8 cellular contexts compared by ENCODE assay signal in the genomic region with DNA sequence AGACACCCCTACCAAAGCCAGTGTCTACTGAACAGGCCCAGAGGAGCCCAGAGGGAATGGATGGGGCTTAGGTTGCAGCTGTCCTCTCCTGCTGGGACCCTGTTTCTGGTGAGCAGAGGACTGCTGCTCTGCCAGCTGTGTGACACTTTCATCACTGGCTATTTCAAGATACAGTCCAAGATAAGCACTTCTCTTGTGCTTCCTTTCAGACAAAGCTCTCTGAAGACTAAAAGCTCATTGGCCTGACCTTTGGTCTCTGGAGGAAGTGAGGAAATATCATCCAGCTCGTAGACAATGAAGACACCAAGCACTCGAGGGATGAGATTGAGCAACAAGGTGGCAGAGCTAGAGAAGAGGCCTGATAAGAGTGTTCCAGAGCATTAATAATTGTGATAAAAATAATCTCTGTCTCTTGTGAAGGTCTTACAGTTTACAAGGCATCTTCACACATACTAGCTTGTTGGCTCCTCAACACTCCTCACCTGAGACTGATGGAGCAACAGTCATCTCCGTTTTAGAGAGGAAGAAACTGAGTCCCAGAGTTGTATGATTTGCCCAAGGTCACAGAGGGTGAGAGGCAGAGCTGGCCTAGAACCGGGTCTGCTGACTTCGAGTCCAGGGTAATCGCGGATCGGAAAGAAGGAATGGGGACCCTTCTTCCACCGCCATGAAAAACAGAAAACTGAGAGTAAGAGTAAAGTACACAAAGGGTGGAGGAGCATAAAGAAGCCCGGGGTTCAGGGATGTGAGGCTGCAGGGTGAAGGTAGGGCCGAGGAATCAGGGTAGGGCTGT. TPM values are rescaled to one million over a fixed set of nuclear protein-coding genes. Genes with fewer than 3 reads are reported as not detected.
DNase-seq lines count a peak whose midpoint lies in the region; ATAC-seq, FAIRE-seq and TF ChIP-seq lines count a peak whose summit lies in the region.

No MANE protein-coding gene starts in this region.

- no peak for ATAC-seq in lung (ENCODE audit: insufficient read depth, low FRiP score)
- no peak for ATAC-seq in GM19397 (IDR thresholded peaks at IDR 0.05; ENCODE audit: unreplicated experiment)

- DNase-seq in ACHN (peak; percentile 10), GM12891 (ENCODE audit: insufficient read length, low spot score) (no peak), Peyer's patch (peak in 2 of 3 donors; percentile 51 to 76), lung (ENCODE audit: low spot score) (peak; percentile 48), GDM1 (lab: John Stamatoyannopoulos, UW) (no peak)

- WGBS in lung, 2 donors: 2% methylated on average over 11 of the region's 11 CpGs
- WGBS in thymus: 7% methylated on average over 11 of the region's 11 CpGs

- peaks cover 22% of the 10 kb centered on the region for H3K36me3 Mint-ChIP-seq in dendritic cell treated with granulocyte-macrophage colony-stimulating factor and Interleukin-4, amounts not matched to agents 40 ng/mL and 50 ng/mL, for 4 days (ENCODE audit: low read depth)

- H3K27ac Mint-ChIP-seq in dendritic cell treated with granulocyte-macrophage colony-stimulating factor and Interleukin-4, amounts not matched to agents 40 ng/mL and 50 ng/mL, for 4 days: peak overlapping the region; percentile 97

- H3K4me1 ChIP-seq in Peyer's patch (peaks cover 2 to 19% (median 7%) of the 10 kb centered on the region in 4 donors), lung (ENCODE audit: control insufficient read depth in 2 of 2, insufficient read depth in 2 of 2, low read length in 2 of 2) (peaks cover 0 to 6% of the 10 kb centered on the region in 2 donors), thymus (ENCODE audit: control insufficient read depth, insufficient read depth, low read length) (peaks cover 40% of the 10 kb centered on the region)

- no peaks in the 10 kb centered on the region for H3K27me3 Mint-ChIP-seq in dendritic cell treated with granulocyte-macrophage colony-stimulating factor and Interleukin-4, amounts not matched to agents 40 ng/mL and 50 ng/mL, for 4 days

- peak; percentile 40 for FAIRE-seq in GM12891 (lab: Jason Lieb, UNC)

- peak overlapping the region; percentile 85 to 97 (median 87) for H3K27ac ChIP-seq in Peyer's patch
- H3K27ac ChIP-seq in lung (ENCODE audit: low read depth in 1 of 2, low read length in 1 of 2): peak overlapping the region; percentile 86 to 93
- H3K27ac ChIP-seq in thymus (ENCODE audit: low read depth): peak overlapping the region; percentile 98

- TF ChIP-seq CTCF in Peyer's patch (IDR thresholded peaks at IDR 0.05) (no peak), lung (IDR thresholded peaks at IDR 0.05; ENCODE audit: control extremely low read depth, extremely low read depth) (no peak)

- H3K36me3 ChIP-seq in Peyer's patch (no peaks in the 10 kb centered on the region), lung (ENCODE audit: control insufficient read depth in 2 of 2, insufficient read depth in 2 of 2, low read length in 2 of 2) (no peaks in the 10 kb centered on the region), thymus (ENCODE audit: control insufficient read depth, insufficient read depth) (no peaks in the 10 kb centered on the region)

- intact Hi-C loops in dendritic cell treated with granulocyte-macrophage colony-stimulating factor and Interleukin-4, amounts not matched to agents 40 ng/mL and 50 ng/mL, for 4 days (cut with micrococcal nuclease): loop anchor here (5.0 kb wide), 1 partner anchor 175 kb away; no protein-coding TSS in a partner anchor

- H3K27me3 ChIP-seq in Peyer's patch: no peaks in the 10 kb centered on the region
- no peaks in the 10 kb centered on the region for H3K27me3 ChIP-seq in lung (ENCODE audit: control insufficient read depth, insufficient read depth)
- H3K27me3 ChIP-seq in thymus (ENCODE audit: control insufficient read depth, insufficient read depth): no peaks in the 10 kb centered on the region

- H3K4me3 ChIP-seq in Peyer's patch (peak overlapping the region; percentile 60 to 81 (median 64)), lung (peak overlapping the region; percentile 43), thymus (ENCODE audit: low read length) (peak overlapping the region; percentile 69)

- TF ChIP-seq POLR2A in GM12891 (IDR thresholded peaks at IDR 0.05; ENCODE audit: low read depth, low read length): no peak; the same call in 1 of the 2 replicates
- TF ChIP-seq POLR2A in Peyer's patch (IDR thresholded peaks at IDR 0.05): peak; percentile 50 to 70

- peak overlapping the region; percentile 97 for H3K4me3 Mint-ChIP-seq in dendritic cell treated with granulocyte-macrophage colony-stimulating factor and Interleukin-4, amounts not matched to agents 40 ng/mL and 50 ng/mL, for 4 days

- in situ Hi-C loops in ACHN (cut with HindIII; ENCODE audit: low pct_ligation_motif_present, low pct_unique_long_range_greater_than_20kb, low sequenced_read_pairs): no loop called here

- no peaks in the 10 kb centered on the region for H3K9me3 ChIP-seq in Peyer's patch
- H3K9me3 ChIP-seq in lung (ENCODE audit: control insufficient read depth in 2 of 2, insufficient read depth in 1 of 2, low read length in 1 of 2): no peaks in the 10 kb centered on the region
- no peaks in the 10 kb centered on the region for H3K9me3 ChIP-seq in thymus (ENCODE audit: control insufficient read depth)

- peaks cover 46% of the 10 kb centered on the region for H3K4me1 Mint-ChIP-seq in dendritic cell treated with granulocyte-macrophage colony-stimulating factor and Interleukin-4, amounts not matched to agents 40 ng/mL and 50 ng/mL, for 4 days (ENCODE audit: low read depth)

- H3K9me3 Mint-ChIP-seq in dendritic cell treated with granulocyte-macrophage colony-stimulating factor and Interleukin-4, amounts not matched to agents 40 ng/mL and 50 ng/mL, for 4 days: no peaks in the 10 kb centered on the region

TF ChIP-seq in GM12891, 5 proteins besides CTCF, POLR2A, EP300 and RAD21:
- TF ChIP-seq POU2F2 (IDR thresholded peaks at IDR 0.05; ENCODE audit: low read depth, low read length) (no peak), SPI1 (IDR thresholded peaks at IDR 0.05; ENCODE audit: low read depth, low read length) (peak; percentile 10; the same call in 1 of the 2 replicates)

RNA-seq across cellular contexts. Expression of a gene that starts 0.7 kb away (rescaled TPM):
- polyA plus RNA-seq in GM12891 (2012; ENCODE audit: low read depth, missing spikeins): 3.2 TPM
- total RNA-seq in Peyer's patch: 10 to 100 TPM; 15.7 to 57.8 (median 48.4) TPM
- 10 to 100 TPM; 10.6 to 15.2 TPM for total RNA-seq in lung
- 1 to 10 TPM; 6.5 to 7.6 TPM for polyA plus RNA-seq in lung
- 28.2 TPM for polyA plus RNA-seq in thymus

RNA-seq across cellular contexts. Expression of a gene that starts 24.4 kb away (rescaled TPM):
- polyA plus RNA-seq in GM12891 (2012; ENCODE audit: low read depth, missing spikeins): not detected
- total RNA-seq in Peyer's patch (not detected), lung (under 1 TPM; 0.43 to 0.63 TPM)
- polyA plus RNA-seq in lung (under 1 TPM; 0.08 to 0.18 TPM), thymus (0.14 TPM)

RNA-seq across cellular contexts. Expression of a gene that starts 48.8 kb away (rescaled TPM):
- polyA plus RNA-seq in GM12891 (2012; ENCODE audit: low read depth, missing spikeins): not detected
- total RNA-seq in Peyer's patch: 10 to 100 TPM in 1 of 4 donors, 1 to 10 TPM in 1, under 1 TPM in 1, not detected in 1; 0.18 to 13.2 (median 1.7) TPM
- under 1 TPM; 0.40 to 0.51 TPM for total RNA-seq in lung
- polyA plus RNA-seq in lung: under 1 TPM; 0.02 to 0.08 TPM
- 0.41 TPM for polyA plus RNA-seq in thymus

Comparison
In these comparisons a context has a peak if more than half of its experiments do, and no peak if none do; other contexts are left out.
1. DNase-seq: peak in ACHN (single experiment), Peyer's patch (2 of 3) and lung (single experiment); none in GM12891 (single experiment) and GDM1 (single experiment).
2. Peak in every context shown above with its lines, with median percentiles within 50 percentile points of each other: H3K27ac ChIP-seq and H3K4me3 ChIP-seq.